ENCODE assay signal across 8 cellular contexts in genomic region chr3:169148448-169149348, GRCh38.
DNase-seq lines count a peak whose midpoint lies in the region; ATAC-seq, FAIRE-seq and TF ChIP-seq lines count a peak whose summit lies in the region.

No MANE protein-coding gene starts in this region.

- H3K9ac ChIP-seq in colonic mucosa (ENCODE audit: low read depth in 2 of 2, low read length in 2 of 2) = peak overlapping the region; percentile 28 to 72

- peak; percentile 3 for ATAC-seq in HG02884 (IDR thresholded peaks at IDR 0.05; ENCODE audit: unreplicated experiment)

- H3K4me3 ChIP-seq in colonic mucosa = peak overlapping the region; percentile 19
- no peak overlapping the region for H3K4me3 ChIP-seq in effector memory CD4-positive, alpha-beta T cell (ENCODE audit: insufficient read depth, low read depth, low read length, poor library complexity, severe bottlenecking)

- peaks cover 5% of the 10 kb centered on the region for H3K36me3 Mint-ChIP-seq in nephron (ENCODE audit: low read depth)
- no peaks in the 10 kb centered on the region for H3K36me3 Mint-ChIP-seq in activated CD4-positive, alpha-beta T cell treated with anti-CD3 and anti-CD28 coated beads, Interleukin-2, amount 10 ng/mL, durations not matched to agents 24 days and 14 days (ENCODE audit: low read depth)

- peaks cover 85% of the 10 kb centered on the region for H3K27me3 Mint-ChIP-seq in nephron (ENCODE audit: low read depth)
- peaks cover 67% of the 10 kb centered on the region for H3K27me3 Mint-ChIP-seq in activated CD4-positive, alpha-beta T cell treated with anti-CD3 and anti-CD28 coated beads, Interleukin-2, amount 10 ng/mL, durations not matched to agents 24 days and 14 days

- no peaks in the 10 kb centered on the region for H3K9me3 ChIP-seq in colonic mucosa
- no peaks in the 10 kb centered on the region for H3K9me3 ChIP-seq in effector memory CD4-positive, alpha-beta T cell (ENCODE audit: control insufficient read depth, low read length)

- H3K27ac ChIP-seq in colonic mucosa = peak overlapping the region; percentile 78
- H3K27ac ChIP-seq in effector memory CD4-positive, alpha-beta T cell (ENCODE audit: insufficient read depth, low read length, poor library complexity, severe bottlenecking) = no peak overlapping the region

- no peaks in the 10 kb centered on the region for H3K9me3 Mint-ChIP-seq in nephron
- no peaks in the 10 kb centered on the region for H3K9me3 Mint-ChIP-seq in activated CD4-positive, alpha-beta T cell treated with anti-CD3 and anti-CD28 coated beads, Interleukin-2, amount 10 ng/mL, durations not matched to agents 24 days and 14 days

- DNase-seq in ELR (ENCODE audit: low read depth) (peak; percentile 35), colonic mucosa (no peak), D721Med (ENCODE audit: insufficient read length, low spot score) (no peak), DMS 273 (lab: John Stamatoyannopoulos, UW; ENCODE audit: unreplicated experiment) (no peak)
- DNase-seq in activated CD4-positive, alpha-beta T cell treated with anti-CD3 and anti-CD28 coated beads, Interleukin-2, amount 10 ng/mL, durations not matched to agents 24 days and 14 days = no peak
- no peak for DNase-seq in effector memory CD4-positive, alpha-beta T cell

- intact Hi-C loops in colonic mucosa (cut with DNase I) = loop anchor here (2.0 kb wide), 1 partner anchor 514 kb away; the partner anchor contains the start of gene MECOM
- intact Hi-C loops in activated CD4-positive, alpha-beta T cell treated with anti-CD3 and anti-CD28 coated beads, Interleukin-2, amount 10 ng/mL, durations not matched to agents 24 days and 14 days (cut with micrococcal nuclease) = loop anchor here (1.0 kb wide), 2 partner anchors 513 to 521 kb away; no protein-coding TSS in a partner anchor

- H3K4me1 ChIP-seq in colonic mucosa = no peaks in the 10 kb centered on the region
- peaks cover 14% of the 10 kb centered on the region for H3K4me1 ChIP-seq in effector memory CD4-positive, alpha-beta T cell (ENCODE audit: control insufficient read depth, insufficient read depth, low read length, poor library complexity, severe bottlenecking)

- no peaks in the 10 kb centered on the region for H3K36me3 ChIP-seq in colonic mucosa
- H3K36me3 ChIP-seq in effector memory CD4-positive, alpha-beta T cell (ENCODE audit: control insufficient read depth, insufficient read depth, low read length) = no peaks in the 10 kb centered on the region

- H3K4me3 Mint-ChIP-seq in nephron = peak overlapping the region; percentile 74 to 82 (median 78)
- H3K4me3 Mint-ChIP-seq in activated CD4-positive, alpha-beta T cell treated with anti-CD3 and anti-CD28 coated beads, Interleukin-2, amount 10 ng/mL, durations not matched to agents 24 days and 14 days = no peak overlapping the region

- H3K4me1 Mint-ChIP-seq in nephron = peaks cover 37% of the 10 kb centered on the region
- H3K4me1 Mint-ChIP-seq in activated CD4-positive, alpha-beta T cell treated with anti-CD3 and anti-CD28 coated beads, Interleukin-2, amount 10 ng/mL, durations not matched to agents 24 days and 14 days = peaks cover 18% of the 10 kb centered on the region

- FAIRE-seq in D721Med (lab: Jason Lieb, UNC) = no peak

- H3K27ac Mint-ChIP-seq in nephron = peak overlapping the region; percentile 41 to 84 (median 80)
- H3K27ac Mint-ChIP-seq in activated CD4-positive, alpha-beta T cell treated with anti-CD3 and anti-CD28 coated beads, Interleukin-2, amount 10 ng/mL, durations not matched to agents 24 days and 14 days = no peak overlapping the region

- no peak for TF ChIP-seq CTCF in colonic mucosa (IDR thresholded peaks at IDR 0.05)
- TF ChIP-seq CTCF in nephron (IDR thresholded peaks at IDR 0.05; ENCODE audit: unreplicated experiment in 3 of 3) = no peak
- TF ChIP-seq CTCF in D721Med (IDR thresholded peaks at IDR 0.05; ENCODE audit: insufficient read depth, missing control alignments) = no peak

- peaks cover under 1% of the 10 kb centered on the region for H3K27me3 ChIP-seq in colonic mucosa
- peaks cover 34% of the 10 kb centered on the region for H3K27me3 ChIP-seq in effector memory CD4-positive, alpha-beta T cell (replicated peaks; ENCODE audit: control insufficient read depth, insufficient read depth, low read length, poor library complexity, severe bottlenecking)
